Comparison of ENCODE assay signal across 20 cellular contexts in genomic region chr4:169841776-169842175, GRCh38.
A peak's percentile ranks its signal among the peaks of the same experiment; 100 is the strongest.
DNase-seq lines count a peak whose midpoint lies in the region; ATAC-seq lines count a peak whose summit lies in the region.
"Had no signal": no experiment of that assay in that cellular context is flagged by ENCODE, and none has a peak within 500 bp of the region (broad histone marks: within the 10 kb centered on the region; RNA-seq: fewer than 3 reads in every experiment).

No MANE protein-coding gene starts in this region.

- no peaks in the 10 kb centered on the region for H3K27me3 ChIP-seq in H7 (ENCODE audit: control insufficient read depth, insufficient read depth, low read length)

- DNase-seq in EL (peak; percentile 2), NCI-H69 (lab: John Stamatoyannopoulos, UW) (peak; percentile 2), retina (peak; percentile 47), cortex of kidney (lab: John Stamatoyannopoulos, UW) (no peak), H7 (no peak)
- DNase-seq: AML-193; C1 segment of cervical spinal cord; CD4-positive, CD25-positive, alpha-beta regulatory T cell; CD8-positive, alpha-beta memory T cell; COR-L47; DMS 273 treated with DMSO at 0.1 percent for 48 hours; DMS53; DND-41; HFFc6; Kasumi-1; KG1 had no signal

- no peak overlapping the region for H3K4me3 ChIP-seq in H7 (ENCODE audit: insufficient read depth, low read depth, low read length)

- H3K36me3 ChIP-seq in H7 (replicated peaks; ENCODE audit: control insufficient read depth, insufficient read depth, low read length): no peaks in the 10 kb centered on the region

- ATAC-seq in esophagus mucosa (peak; percentile 28), GM19455 (IDR thresholded peaks at IDR 0.05; ENCODE audit: unreplicated experiment) (no peak), HG03469 (IDR thresholded peaks at IDR 0.05; ENCODE audit: unreplicated experiment) (no peak)
- ATAC-seq: HCT116 had no signal

Comparison
In these comparisons a context has a peak if more than half of its experiments do, and no peak if none do; other contexts are left out.
1. DNase-seq: peak in EL (single experiment), NCI-H69 (single experiment) and retina (single experiment); none in cortex of kidney (single experiment) and H7 (single experiment).